ENCODE assay signal across 8 cellular contexts in genomic region chr10:86970152-86970886, GRCh38. TPM values are rescaled to one million over a fixed set of nuclear protein-coding genes. Genes with fewer than 3 reads are reported as not detected.
DNase-seq lines count a peak whose midpoint lies in the region; ATAC-seq and TF ChIP-seq lines count a peak whose summit lies in the region.

No MANE protein-coding gene starts in this region.

- no peak overlapping the region for H2BK5ac ChIP-seq in H9 (ENCODE audit: insufficient read length, low read length)

- DNase-seq in A673 (ENCODE audit: low spot score) (no peak), H9 (peak; percentile 76), heart right ventricle (peak; percentile 86 to 88), prostate gland (ENCODE audit: low spot score) (peak; percentile 63), BE2C (no peak)

- H3K9me3 ChIP-seq in A673 (ENCODE audit: low read depth, low read length, poor library complexity, severe bottlenecking) (no peaks in the 10 kb centered on the region), H9 (ENCODE audit: control insufficient read depth, low read depth, low read length) (no peaks in the 10 kb centered on the region), heart right ventricle (no peaks in the 10 kb centered on the region), prostate gland (no peaks in the 10 kb centered on the region), BE2C (no peaks in the 10 kb centered on the region)

- H4K20me1 ChIP-seq in H9 (ENCODE audit: control insufficient read depth, insufficient read depth, insufficient read length), result no peaks in the 10 kb centered on the region

- H3K36me3 ChIP-seq in A673 (ENCODE audit: insufficient read depth, low read length, poor library complexity, severe bottlenecking) (no peaks in the 10 kb centered on the region), heart right ventricle (no peaks in the 10 kb centered on the region), prostate gland (no peaks in the 10 kb centered on the region), BE2C (no peaks in the 10 kb centered on the region)

- POLR2A ChIA-PET in A673 (lab: Charles Lee; ENCODE audit: low non-redundant PET), result no interaction called here

- H3K23me2 ChIP-seq in H9 (ENCODE audit: insufficient read length, low read depth, low read length, poor library complexity, severe bottlenecking), result peaks cover 15% of the 10 kb centered on the region

- BruUV-seq in A673 (replicated peaks; lab: Mats Ljungman, UMichigan), result no TSS peak

- H4K8ac ChIP-seq in H9 (replicated peaks; ENCODE audit: insufficient read length, low read depth, low read length), result no peak overlapping the region

- H3K36me3 Mint-ChIP-seq in H9 (ENCODE audit: insufficient read depth in 1 of 3, low read depth in 3 of 3), result peaks cover 0 to 3% (median 0%) of the 10 kb centered on the region in 3 experiments; a peak in 1 of 7 replicates
- H3K36me3 Mint-ChIP-seq in activated naive CD8-positive, alpha-beta T cell, result no peaks in the 10 kb centered on the region

- TF ChIP-seq CTCF in A673 (conservative IDR thresholded peaks at IDR 0.05; ENCODE audit: low read depth, low read length) (no peak), H9 (conservative IDR thresholded peaks at IDR 0.05) (no peak), heart right ventricle (IDR thresholded peaks at IDR 0.05) (no peak), prostate gland (IDR thresholded peaks at IDR 0.05) (no peak), BE2C (IDR thresholded peaks at IDR 0.05; ENCODE audit: low read depth, low read length) (no peak)

- no peak overlapping the region for H2AFZ ChIP-seq in H9 (ENCODE audit: low read length)

- peak; percentile 37 to 75 (median 63) for ATAC-seq in heart right ventricle
- no peak for ATAC-seq in activated CD4-positive, CD25-positive, alpha-beta regulatory T cell treated with anti-CD3 and anti-CD28 coated beads, Interleukin-2, amount 50 U/mL, for 24 hours
- ATAC-seq in HG03521 (IDR thresholded peaks at IDR 0.05; ENCODE audit: unreplicated experiment), result no peak

- no peak overlapping the region for H3K4ac ChIP-seq in H9 (ENCODE audit: low read depth, low read length)

- H3K4me3 ChIP-seq in A673 (ENCODE audit: low read depth, low read length, poor library complexity, severe bottlenecking), result peak overlapping the region; percentile 49
- H3K4me3 ChIP-seq in heart right ventricle, result peak overlapping the region in 9 of 10 donors; percentile 62 to 79 (median 70)
- H3K4me3 ChIP-seq in prostate gland, result peak overlapping the region; percentile 48 to 58
- H3K4me3 ChIP-seq in BE2C (ENCODE audit: low read depth, low read length), result no peak overlapping the region

- CTCF ChIA-PET in A673 (lab: Charles Lee), result no interaction called here

- H3K27me3 ChIP-seq in A673 (replicated peaks; ENCODE audit: insufficient read depth, low read depth, low read length, poor library complexity) (no peaks in the 10 kb centered on the region), H9 (ENCODE audit: insufficient read depth, low read length) (peaks cover 10% of the 10 kb centered on the region; the same call in 1 of the 2 replicates), heart right ventricle (peaks cover 0 to 47% (median 0%) of the 10 kb centered on the region in 7 donors), prostate gland (replicated peaks; ENCODE audit: insufficient read depth) (no peaks in the 10 kb centered on the region), BE2C (no peaks in the 10 kb centered on the region)

- H3K9me3 Mint-ChIP-seq in H9, result peaks cover 0 to 4% of the 10 kb centered on the region in 2 experiments; a peak in 1 of 5 replicates
- H3K9me3 Mint-ChIP-seq in activated naive CD8-positive, alpha-beta T cell (ENCODE audit: low read depth), result no peaks in the 10 kb centered on the region

- no CpG with 5 or more reads among the region's 27 CpGs for WGBS in H9 (ENCODE audit: extremely low coverage, insufficient read length, low lambda C conversion rate)
- WGBS in heart right ventricle, 2 donors, result 33 to 46% methylated on average over 27 of the region's 27 CpGs
- WGBS in prostate gland, result 13% methylated on average over 27 of the region's 27 CpGs

- H3K4me1 ChIP-seq in A673 (ENCODE audit: insufficient read depth, low read length, poor library complexity, severe bottlenecking), result peaks cover 6% of the 10 kb centered on the region
- H3K4me1 ChIP-seq in H9 (ENCODE audit: insufficient read depth, low read length), result peaks cover 2% of the 10 kb centered on the region; the same call in 1 of the 2 replicates
- peaks cover 13 to 67% (median 50%) of the 10 kb centered on the region in 9 donors for H3K4me1 ChIP-seq in heart right ventricle
- H3K4me1 ChIP-seq in prostate gland (replicated peaks), result peaks cover 4% of the 10 kb centered on the region
- peaks cover 7% of the 10 kb centered on the region for H3K4me1 ChIP-seq in BE2C

- H3T11ph ChIP-seq in H9 (ENCODE audit: low read length), result no peak overlapping the region

- H2BK12ac ChIP-seq in H9 (ENCODE audit: insufficient read length, low read depth, low read length), result no peak overlapping the region

- H2BK20ac ChIP-seq in H9 (ENCODE audit: low read depth, low read length, poor library complexity, severe bottlenecking), result no peak overlapping the region

- no peaks in the 10 kb centered on the region for H3K79me2 ChIP-seq in H9 (ENCODE audit: insufficient read depth, low read length)

- H3K4me1 Mint-ChIP-seq in H9, result peaks cover 31 to 50% of the 10 kb centered on the region in 2 experiments
- H3K4me1 Mint-ChIP-seq in activated naive CD8-positive, alpha-beta T cell (ENCODE audit: low read depth), result peaks cover 48% of the 10 kb centered on the region

- H4K91ac ChIP-seq in H9 (ENCODE audit: insufficient read length, low read depth, low read length), result no peak overlapping the region

- peak overlapping the region; percentile 44; the same call in 1 of the 2 replicates for H3K14ac ChIP-seq in H9 (ENCODE audit: insufficient read depth, low read length)

- H3K27ac Mint-ChIP-seq in H9, result no peak overlapping the region
- peak overlapping the region; percentile 67 for H3K27ac Mint-ChIP-seq in activated naive CD8-positive, alpha-beta T cell

- H3K18ac ChIP-seq in H9 (ENCODE audit: insufficient read length, low read depth, low read length), result no peak overlapping the region

- peak overlapping the region; percentile 67 to 75 for H3K4me3 Mint-ChIP-seq in H9
- H3K4me3 Mint-ChIP-seq in activated naive CD8-positive, alpha-beta T cell, result peak overlapping the region; percentile 80

- H3K79me1 ChIP-seq in H9 (ENCODE audit: insufficient read depth, low read depth, low read length, poor library complexity, severe bottlenecking), result no peaks in the 10 kb centered on the region

- intact Hi-C loops in A673 (cut with micrococcal nuclease; ENCODE audit: unreplicated experiment), result no loop called here
- intact Hi-C loops in heart right ventricle (cut with DNase I), result loop anchor here in 2 of 10 donors (5.0 to 10.0 kb wide), 2 partner anchors 117 to 124 kb away; partner anchors contain the start of genes GLUD1 (in 1 of the 2) and SHLD2 (in 1 of the 2)
- intact Hi-C loops in prostate gland (cut with DNase I), result loop anchor here (2.0 kb wide), 1 partner anchor 124 kb away; the partner anchor contains the start of genes GLUD1 and SHLD2

- no peak overlapping the region for H2BK120ac ChIP-seq in H9 (ENCODE audit: low read depth, low read length, poor library complexity, severe bottlenecking)

- no peak overlapping the region for H3K9ac ChIP-seq in H9 (ENCODE audit: extremely low read depth, insufficient read length, low read length)

- no peak overlapping the region for H2AK5ac ChIP-seq in H9 (ENCODE audit: insufficient read length, low read length)

- no peak overlapping the region for H2BK15ac ChIP-seq in H9 (ENCODE audit: low read depth, low read length)

- peak; percentile 21 for TF ChIP-seq POLR2A in prostate gland (IDR thresholded peaks at IDR 0.05)

- no peak overlapping the region for H3K56ac ChIP-seq in H9 (ENCODE audit: insufficient read length, low read depth, low read length)

- peaks cover 31% of the 10 kb centered on the region for H3K27me3 Mint-ChIP-seq in H9 (ENCODE audit: low read depth)
- no peaks in the 10 kb centered on the region for H3K27me3 Mint-ChIP-seq in activated naive CD8-positive, alpha-beta T cell

- H3K27ac ChIP-seq in A673 (ENCODE audit: low read depth, low read length, poor library complexity, severe bottlenecking) (peak overlapping the region; percentile 63), H9 (ENCODE audit: insufficient read length, low read depth, low read length) (no peak overlapping the region), heart right ventricle (peak overlapping the region; percentile 85 to 98 (median 94)), prostate gland (peak overlapping the region; percentile 97 to 98)

- H3K4me2 ChIP-seq in H9 (ENCODE audit: insufficient read depth, insufficient read length, low read length), result peak overlapping the region; percentile 44

- H3K23ac ChIP-seq in H9 (ENCODE audit: insufficient read length, low read depth, low read length), result no peak overlapping the region

- no peak overlapping the region for H4K5ac ChIP-seq in H9 (ENCODE audit: insufficient read length, low read depth, low read length)

RNA-seq across cellular contexts. Expression of gene ADIRF, which starts 2.0 kb away (rescaled TPM):
- total RNA-seq in A673 (2021), result not detected in 2 replicates
- not detected in 2 replicates for total RNA-seq in H9 (2021)
- 100 to 1,000 TPM in 1 of 10 donors, 10 to 100 TPM in 9; 18.5 to 113 (median 40.4) TPM for total RNA-seq in heart right ventricle
- 100 to 1,000 TPM; 174 to 234 TPM for polyA plus RNA-seq in heart right ventricle
- 100 to 1,000 TPM; 128 to 347 TPM for total RNA-seq in prostate gland
- not detected for polyA plus RNA-seq in BE2C (2012; ENCODE audit: insufficient read depth, insufficient read length, low read depth)

RNA-seq across cellular contexts. Expression of gene SNCG, which starts 11.9 kb away (rescaled TPM):
- total RNA-seq in A673 (2021) (not detected in 2 replicates), H9 (2021) (4.9 and 5.5 TPM in 2 replicates), heart right ventricle (10 to 100 TPM in 9 of 10 donors, 1 to 10 TPM in 1; 9.4 to 21.4 (median 12.6) TPM), prostate gland (10 to 100 TPM; 38.5 to 46.6 TPM)
- polyA plus RNA-seq in heart right ventricle, result 10 to 100 TPM; 35.2 to 68.0 TPM
- 9.6 TPM for polyA plus RNA-seq in BE2C (2012; ENCODE audit: insufficient read depth, insufficient read length, low read depth)

RNA-seq across cellular contexts. Expression of gene MMRN2, which starts 12.9 kb away (rescaled TPM):
- total RNA-seq in A673 (2021) (0.09 TPM in 1 of 2 replicates, not detected in the other), H9 (2021) (1.0 and 1.4 TPM in 2 replicates), heart right ventricle (10 to 100 TPM; 23.4 to 43.2 (median 36.2) TPM), prostate gland (10 to 100 TPM; 24.6 to 26.1 TPM)
- 10 to 100 TPM; 22.5 to 31.7 TPM for polyA plus RNA-seq in heart right ventricle
- polyA plus RNA-seq in BE2C (2012; ENCODE audit: insufficient read depth, insufficient read length, low read depth), result not detected

RNA-seq across cellular contexts. Expression of gene FAM25A, which starts 49.8 kb away (rescaled TPM):
- total RNA-seq in A673 (2021) (not detected in 2 replicates), H9 (2021) (not detected in 2 replicates), heart right ventricle (not detected), prostate gland (not detected)
- polyA plus RNA-seq in heart right ventricle, result not detected
- not detected for polyA plus RNA-seq in BE2C (2012; ENCODE audit: insufficient read depth, insufficient read length, low read depth)

Comparison
In these comparisons a context has a peak if more than half of its experiments do, and no peak if none do; other contexts are left out.
1. DNase-seq: peak in H9 (single experiment), heart right ventricle (2 of 2) and prostate gland (single experiment); none in A673 (single experiment) and BE2C (single experiment).
2. ATAC-seq: peak in heart right ventricle (8 of 8); none in activated CD4-positive, CD25-positive, alpha-beta regulatory T cell treated with anti-CD3 and anti-CD28 coated beads, Interleukin-2, amount 50 U/mL, for 24 hours (0 of 2) and HG03521 (single experiment).
3. RNA of gene ADIRF, which starts 2.0 kb away (total RNA-seq): 128 to 347 TPM in prostate gland and 18.5 to 113 TPM in heart right ventricle; not detected in H9 and not detected in A673; every median in the first group is over 10 times any median in the second.
4. RNA of gene MMRN2, which starts 12.9 kb away (total RNA-seq): 23.4 to 43.2 TPM in heart right ventricle and 24.6 to 26.1 TPM in prostate gland; 1.0 to 1.4 TPM in H9 and 0.09 TPM in A673; every median in the first group is over 10 times any median in the second.